12 cellular contexts compared by ENCODE assay signal in genomic region chr1:201676061-201676644, GRCh38.
DNase-seq lines count a peak whose midpoint lies in the region; ATAC-seq and TF ChIP-seq lines count a peak whose summit lies in the region.
"Had no signal": no experiment of that assay in that cellular context is flagged by ENCODE, and none has a peak within 500 bp of the region (broad histone marks: within the 10 kb centered on the region; RNA-seq: fewer than 3 reads in every experiment).

No MANE protein-coding gene starts in this region.

- in situ Hi-C loops in gastrocnemius medialis (cut with MboI; ENCODE audit: low sequenced_read_pairs in 4 of 4) = no loop called here

- peaks cover 6 to 67% (median 48%) of the 10 kb centered on the region in 12 donors for H3K4me1 ChIP-seq in heart left ventricle
- peaks cover 11 to 16% of the 10 kb centered on the region in 2 donors for H3K4me1 ChIP-seq in gastrocnemius medialis

- intact Hi-C loops in heart left ventricle (cut with DNase I) (no loop called here), gastrocnemius medialis (cut with DNase I; ENCODE audit: low total_unique reads) (no loop called here)
- intact Hi-C loops in activated T-helper 1 cell treated with anti-CD3 and anti-CD28 coated beads, Interleukin-12 subunit alpha, Interleukin-12 subunit beta, Interleukin-2, Interleukin-4 antibody, amounts not matched to agents 30 ng/mL and 10 ng/mL and 1 ng/mL, durations not matched to agents 14 hours and 24 hours and 36 hours (cut with micrococcal nuclease) = no loop called here

- H3K27me3 Mint-ChIP-seq in activated T-helper 1 cell treated with anti-CD3 and anti-CD28 coated beads, Interleukin-12 subunit alpha, Interleukin-12 subunit beta, Interleukin-2, Interleukin-4 antibody, amounts not matched to agents 30 ng/mL and 10 ng/mL and 1 ng/mL, durations not matched to agents 14 hours and 24 hours and 36 hours (ENCODE audit: insufficient read depth) = peaks cover 18% of the 10 kb centered on the region

- H3K27me3 ChIP-seq in H7 (ENCODE audit: control insufficient read depth, insufficient read depth, low read length) (no peaks in the 10 kb centered on the region), heart left ventricle (no peaks in the 10 kb centered on the region), gastrocnemius medialis (peaks cover 0 to 6% (median 5%) of the 10 kb centered on the region in 3 donors)

- H3K27ac Mint-ChIP-seq in activated T-helper 1 cell treated with anti-CD3 and anti-CD28 coated beads, Interleukin-12 subunit alpha, Interleukin-12 subunit beta, Interleukin-2, Interleukin-4 antibody, amounts not matched to agents 30 ng/mL and 10 ng/mL and 1 ng/mL, durations not matched to agents 14 hours and 24 hours and 36 hours = no peak overlapping the region

- H3K36me3 ChIP-seq in H7 (replicated peaks; ENCODE audit: control insufficient read depth, insufficient read depth, low read length) (no peaks in the 10 kb centered on the region), heart left ventricle (peaks cover 0 to 3% (median 0%) of the 10 kb centered on the region in 9 donors), gastrocnemius medialis (no peaks in the 10 kb centered on the region)

- peak; percentile 21 to 62 (median 54) for ATAC-seq in heart left ventricle
- ATAC-seq in gastrocnemius medialis = peak; percentile 28 to 33
- ATAC-seq: GM12878 had no signal

- H3K4me3 ChIP-seq in H7 (ENCODE audit: insufficient read depth, low read depth, low read length) (no peak overlapping the region), heart left ventricle (no peak overlapping the region), gastrocnemius medialis (no peak overlapping the region)
- H3K4me3 ChIP-seq: GM12878 had no signal

- H3K4me1 Mint-ChIP-seq in activated T-helper 1 cell treated with anti-CD3 and anti-CD28 coated beads, Interleukin-12 subunit alpha, Interleukin-12 subunit beta, Interleukin-2, Interleukin-4 antibody, amounts not matched to agents 30 ng/mL and 10 ng/mL and 1 ng/mL, durations not matched to agents 14 hours and 24 hours and 36 hours (ENCODE audit: low read depth) = no peaks in the 10 kb centered on the region

- H3K27ac ChIP-seq in heart left ventricle (peak overlapping the region in 7 of 12 donors; percentile 8 to 60 (median 20)), gastrocnemius medialis (peak overlapping the region in 3 of 4 donors; percentile 26 to 34 (median 29))

- no peak for TF ChIP-seq CTCF in heart left ventricle (IDR thresholded peaks at IDR 0.05)
- TF ChIP-seq CTCF in gastrocnemius medialis (IDR thresholded peaks at IDR 0.05 in 4 of 5, conservative IDR thresholded peaks at IDR 0.05 in 1 of 5) = no peak

- H3K36me3 Mint-ChIP-seq in activated T-helper 1 cell treated with anti-CD3 and anti-CD28 coated beads, Interleukin-12 subunit alpha, Interleukin-12 subunit beta, Interleukin-2, Interleukin-4 antibody, amounts not matched to agents 30 ng/mL and 10 ng/mL and 1 ng/mL, durations not matched to agents 14 hours and 24 hours and 36 hours (ENCODE audit: low read depth) = no peaks in the 10 kb centered on the region

- H3K4me3 Mint-ChIP-seq in activated T-helper 1 cell treated with anti-CD3 and anti-CD28 coated beads, Interleukin-12 subunit alpha, Interleukin-12 subunit beta, Interleukin-2, Interleukin-4 antibody, amounts not matched to agents 30 ng/mL and 10 ng/mL and 1 ng/mL, durations not matched to agents 14 hours and 24 hours and 36 hours = no peak overlapping the region
- H3K4me3 Mint-ChIP-seq: activated T-cell treated with anti-CD3 and anti-CD28 coated beads, Interleukin-2, amount 50 U/mL, for 4 hours had no signal

- DNase-seq in H7 = peak; percentile 66
- DNase-seq in SKM-1 (lab: John Stamatoyannopoulos, UW; ENCODE audit: unreplicated experiment) = peak; percentile 41
- peak in 3 of 5 donors; percentile 29 to 67 (median 38) for DNase-seq in heart left ventricle
- peak in 1 of 2 donors; percentile 14 for DNase-seq in gastrocnemius medialis
- DNase-seq in T1000 (lab: John Stamatoyannopoulos, UW) = no peak
- no peak for DNase-seq in NCI-H1436 treated with DMSO at 0.1 percent for 48 hours (lab: John Stamatoyannopoulos, UW)
- DNase-seq in cortex of kidney (lab: John Stamatoyannopoulos, UW) = no peak
- no peak for DNase-seq in activated T-helper 1 cell treated with anti-CD3 and anti-CD28 coated beads, Interleukin-12 subunit alpha, Interleukin-12 subunit beta, Interleukin-2, Interleukin-4 antibody, amounts not matched to agents 30 ng/mL and 10 ng/mL and 1 ng/mL, durations not matched to agents 14 hours and 24 hours and 36 hours (ENCODE audit: low spot score)
- DNase-seq: activated T-cell treated with anti-CD3 and anti-CD28 coated beads, Interleukin-2, amount 50 U/mL, for 4 hours; NCI-H82; stimulated activated CD4-positive, alpha-beta T cell treated with anti-CD3 and anti-CD28 coated beads, Interleukin-4, amount 100 ng/mL, for 1 hour had no signal

- H3K9me3 ChIP-seq in heart left ventricle (no peaks in the 10 kb centered on the region), gastrocnemius medialis (no peaks in the 10 kb centered on the region)

- 38 to 48% (median 44%) methylated on average over 7 of the region's 7 CpGs for WGBS in heart left ventricle, 4 donors

- no peak for TF ChIP-seq POLR2A in heart left ventricle (IDR thresholded peaks at IDR 0.05)
- no peak for TF ChIP-seq POLR2A in gastrocnemius medialis (IDR thresholded peaks at IDR 0.05)

- peaks cover 3% of the 10 kb centered on the region for H3K9me3 Mint-ChIP-seq in activated T-helper 1 cell treated with anti-CD3 and anti-CD28 coated beads, Interleukin-12 subunit alpha, Interleukin-12 subunit beta, Interleukin-2, Interleukin-4 antibody, amounts not matched to agents 30 ng/mL and 10 ng/mL and 1 ng/mL, durations not matched to agents 14 hours and 24 hours and 36 hours
- H3K9me3 Mint-ChIP-seq: activated T-cell treated with anti-CD3 and anti-CD28 coated beads, Interleukin-2, amount 50 U/mL, for 4 hours had no signal

Comparison
In these comparisons a context has a peak if more than half of its experiments do, and no peak if none do; other contexts are left out.
1. DNase-seq: peak in H7 (single experiment), SKM-1 (single experiment) and heart left ventricle (3 of 5); none in T1000 (single experiment), NCI-H1436 treated with DMSO at 0.1 percent for 48 hours (single experiment), cortex of kidney (single experiment) and activated T-helper 1 cell treated with anti-CD3 and anti-CD28 coated beads, Interleukin-12 subunit alpha, Interleukin-12 subunit beta, Interleukin-2, Interleukin-4 antibody, amounts not matched to agents 30 ng/mL and 10 ng/mL and 1 ng/mL, durations not matched to agents 14 hours and 24 hours and 36 hours (single experiment).